13 cellular contexts compared by ENCODE assay signal in genomic region chr14:49193365-49194050, GRCh38.
DNase-seq lines count a peak whose midpoint lies in the region; ATAC-seq, FAIRE-seq and TF ChIP-seq lines count a peak whose summit lies in the region.
"Had no signal": no experiment of that assay in that cellular context is flagged by ENCODE, and none has a peak within 500 bp of the region (broad histone marks: within the 10 kb centered on the region; RNA-seq: fewer than 3 reads in every experiment).

No MANE protein-coding gene starts in this region.

- no TSS peak for BruUV-seq in PC-3 (replicated peaks; lab: Mats Ljungman, UMichigan)

- H3K27me3 ChIP-seq in PC-3 (ENCODE audit: low read length), result no peaks in the 10 kb centered on the region

- no peak overlapping the region for H3K4me3 Mint-ChIP-seq in activated T-helper 17 cell treated with anti-CD3 and anti-CD28 coated beads, Interleukin-2, amount 50 U/mL, for 72 hours
- H3K4me3 Mint-ChIP-seq: activated CD4-positive, alpha-beta T cell treated with anti-CD3 and anti-CD28 coated beads, Interleukin-2, amount 10 ng/mL, durations not matched to agents 7 days and 5 days had no signal

- ATAC-seq in GM18520 (IDR thresholded peaks at IDR 0.05; ENCODE audit: unreplicated experiment), result peak; percentile 98
- ATAC-seq in GM21526 (IDR thresholded peaks at IDR 0.05; ENCODE audit: low FRiP score, unreplicated experiment), result peak; percentile 93
- ATAC-seq in HG03108 (IDR thresholded peaks at IDR 0.05; ENCODE audit: unreplicated experiment), result peak; percentile 97
- ATAC-seq in activated T-helper 17 cell treated with anti-CD3 and anti-CD28 coated beads, Interleukin-2, amount 50 U/mL, for 72 hours (replicated peaks), result peak; percentile 18
- ATAC-seq in PC-3, result no peak

- DNase-seq in kidney, result no peak
- DNase-seq in activated effector memory CD4-positive, alpha-beta T cell treated with anti-CD3 and anti-CD28 coated beads, Interleukin-2, amount 50 U/mL, for 16 hours, result no peak
- no peak for DNase-seq in GOT3 (lab: John Stamatoyannopoulos, UW)
- no peak for DNase-seq in PC-3
- DNase-seq: activated CD4-positive, alpha-beta T cell treated with anti-CD3 and anti-CD28 coated beads, Interleukin-2, amount 10 ng/mL, durations not matched to agents 7 days and 5 days; Caco-2 had no signal

- H3K27me3 Mint-ChIP-seq in activated T-helper 17 cell treated with anti-CD3 and anti-CD28 coated beads, Interleukin-2, amount 50 U/mL, for 72 hours, result peaks cover 14% of the 10 kb centered on the region
- H3K27me3 Mint-ChIP-seq: activated CD4-positive, alpha-beta T cell treated with anti-CD3 and anti-CD28 coated beads, Interleukin-2, amount 10 ng/mL, durations not matched to agents 7 days and 5 days had no signal

- no peak overlapping the region for H2AFZ ChIP-seq in PC-3 (ENCODE audit: low read length)

- H3K27ac Mint-ChIP-seq in activated T-helper 17 cell treated with anti-CD3 and anti-CD28 coated beads, Interleukin-2, amount 50 U/mL, for 72 hours, result no peak overlapping the region
- H3K27ac Mint-ChIP-seq: activated CD4-positive, alpha-beta T cell treated with anti-CD3 and anti-CD28 coated beads, Interleukin-2, amount 10 ng/mL, durations not matched to agents 7 days and 5 days had no signal

- no peaks in the 10 kb centered on the region for H3F3A ChIP-seq in PC-3 (ENCODE audit: low read length, unreplicated experiment)

- no peak for TF ChIP-seq CTCF in kidney (IDR thresholded peaks at IDR 0.05; ENCODE audit: borderline replicate concordance, extremely low read depth, insufficient read depth)
- TF ChIP-seq CTCF in PC-3 (conservative IDR thresholded peaks at IDR 0.05; ENCODE audit: low read depth, low read length), result no peak

- CTCF ChIA-PET in PC-3 (lab: Charles Lee), result no interaction called here

- H3K4me3 ChIP-seq in kidney (ENCODE audit: low read length in 2 of 2), result no peak overlapping the region
- no peak overlapping the region for H3K4me3 ChIP-seq in PC-3 (ENCODE audit: low read length)
- H3K4me3 ChIP-seq: lung had no signal

- H3K79me2 ChIP-seq in PC-3 (ENCODE audit: low read length), result no peaks in the 10 kb centered on the region

- H3K27ac ChIP-seq in kidney (ENCODE audit: low read depth in 2 of 2, low read length in 2 of 2), result no peak overlapping the region
- no peak overlapping the region for H3K27ac ChIP-seq in PC-3 (ENCODE audit: low read length)

- no peaks in the 10 kb centered on the region for H3K9me3 ChIP-seq in kidney (ENCODE audit: control insufficient read depth in 1 of 2, low read length in 2 of 2)
- no peaks in the 10 kb centered on the region for H3K9me3 ChIP-seq in PC-3 (ENCODE audit: low read length)
- H3K9me3 ChIP-seq: Caco-2 had no signal

- intact Hi-C loops in kidney (cut with DNase I), result no loop called here
- intact Hi-C loops in PC-3 (cut with micrococcal nuclease), result no loop called here

- H3K9me2 ChIP-seq in PC-3 (replicated peaks; ENCODE audit: low read length), result no peaks in the 10 kb centered on the region

- POLR2A ChIA-PET in PC-3 (lab: Charles Lee; ENCODE audit: unreplicated experiment), result no interaction called here

- FAIRE-seq in kidney (lab: Jason Lieb, UNC), result no peak
- FAIRE-seq: astrocyte, H1 had no signal

- H3K36me3 ChIP-seq in kidney (ENCODE audit: control insufficient read depth in 1 of 2, insufficient read depth in 2 of 2, low read length in 2 of 2), result no peaks in the 10 kb centered on the region
- no peaks in the 10 kb centered on the region for H3K36me3 ChIP-seq in PC-3 (ENCODE audit: low read depth, low read length)

- no peaks in the 10 kb centered on the region for H3K36me3 Mint-ChIP-seq in activated T-helper 17 cell treated with anti-CD3 and anti-CD28 coated beads, Interleukin-2, amount 50 U/mL, for 72 hours (ENCODE audit: low read depth)

- no peaks in the 10 kb centered on the region for H3K4me1 Mint-ChIP-seq in activated T-helper 17 cell treated with anti-CD3 and anti-CD28 coated beads, Interleukin-2, amount 50 U/mL, for 72 hours
- H3K4me1 Mint-ChIP-seq: activated CD4-positive, alpha-beta T cell treated with anti-CD3 and anti-CD28 coated beads, Interleukin-2, amount 10 ng/mL, durations not matched to agents 7 days and 5 days had no signal

- no peak overlapping the region for H3K9ac ChIP-seq in kidney (ENCODE audit: low read length in 2 of 2)
- H3K9ac ChIP-seq in PC-3 (ENCODE audit: low read length), result no peak overlapping the region

- H3K4me1 ChIP-seq in kidney (ENCODE audit: control insufficient read depth in 1 of 2, insufficient read depth in 1 of 2, low read depth in 1 of 2, low read length in 2 of 2) (no peaks in the 10 kb centered on the region), PC-3 (ENCODE audit: insufficient read depth, low read length) (no peaks in the 10 kb centered on the region)
- H3K4me1 ChIP-seq: Caco-2 had no signal

- H3K9me3 Mint-ChIP-seq in activated T-helper 17 cell treated with anti-CD3 and anti-CD28 coated beads, Interleukin-2, amount 50 U/mL, for 72 hours, result no peaks in the 10 kb centered on the region
- H3K9me3 Mint-ChIP-seq: activated CD4-positive, alpha-beta T cell treated with anti-CD3 and anti-CD28 coated beads, Interleukin-2, amount 10 ng/mL, durations not matched to agents 7 days and 5 days had no signal

- no peaks in the 10 kb centered on the region for H4K20me1 ChIP-seq in PC-3 (ENCODE audit: low read length)

- no peak overlapping the region for H3K4me2 ChIP-seq in PC-3 (ENCODE audit: low read length)
